In genomic region chr15:63126726-63127125, GRCh38 we compare ENCODE assay signal across 24 cellular contexts. TPM values are rescaled to one million over a fixed set of nuclear protein-coding genes. Genes with fewer than 3 reads are reported as not detected.
A peak's percentile ranks its signal among the peaks of the same experiment; 100 is the strongest.
DNase-seq lines count a peak whose midpoint lies in the region; ATAC-seq, FAIRE-seq and TF ChIP-seq lines count a peak whose summit lies in the region.
"Had no signal": no experiment of that assay in that cellular context is flagged by ENCODE, and none has a peak within 500 bp of the region (broad histone marks: within the 10 kb centered on the region; RNA-seq: fewer than 3 reads in every experiment).

No MANE protein-coding gene starts in this region.

- CTCF ChIA-PET in HepG2 (lab: Yijun Ruan, JAX; ENCODE audit: low intra/inter-chr PET ratio, low total read pairs) (no interaction called here), IMR-90 (lab: Yijun Ruan, JAX) (no interaction called here), K562 (lab: Yijun Ruan, JAX; ENCODE audit: low intra/inter-chr PET ratio) (no interaction called here)

- H2BK20ac ChIP-seq in IMR-90 (ENCODE audit: low read depth, low read length), result no peak overlapping the region

- POLR2A ChIA-PET in HepG2 (lab: Yijun Ruan, JAX), result no interaction called here
- POLR2A ChIA-PET in IMR-90 (lab: Charles Lee; ENCODE audit: unreplicated experiment), result no interaction called here
- POLR2A ChIA-PET in K562 (lab: Yijun Ruan, JAX), result interaction anchor here (1.3 kb wide), 1 partner anchor 9 kb away, joined by 5 read pairs; no protein-coding TSS in a partner anchor

- H3K4me3 ChIP-seq in HepG2 (replicated peaks in 1 of 3; ENCODE audit: insufficient read depth in 1 of 3, low read depth in 2 of 3, low read length in 3 of 3), result no peak overlapping the region
- H3K4me3 ChIP-seq in right lobe of liver, result no peak overlapping the region
- H3K4me3 ChIP-seq in IMR-90 (ENCODE audit: insufficient read depth, low read depth, low read length), result no peak overlapping the region
- no peak overlapping the region for H3K4me3 ChIP-seq in K562
- H3K4me3 ChIP-seq in mesenchymal stem cell (ENCODE audit: insufficient read depth in 1 of 2, low read depth in 1 of 2, low read length in 2 of 2), result no peak overlapping the region
- H3K4me3 ChIP-seq: BLaER1 treated with 17β-estradiol and CSF1 and Interleukin-3, amounts not matched to agents 10 nM and 100 nM had no signal

- WGBS in HepG2 (ENCODE audit: low lambda C conversion rate), result 95% methylated on average over 3 of the region's 3 CpGs
- WGBS in right lobe of liver (ENCODE audit: insufficient coverage, low coverage, low lambda C conversion rate, missing lambda C conversion rate), result 83% methylated on average over 3 of the region's 3 CpGs
- WGBS in IMR-90 (ENCODE audit: extremely low coverage in 2 of 2, insufficient read length in 1 of 2), 2 experiments, result 80% methylated on average over 1 of the region's 3 CpGs; no CpG with 5 or more reads in 1 of the 2 experiments
- WGBS in K562 (ENCODE audit: insufficient coverage, low coverage, missing lambda C conversion rate), result 52% methylated on average over 3 of the region's 3 CpGs
- 85% methylated on average over 2 of the region's 3 CpGs for WGBS in mesenchymal stem cell

- in situ Hi-C loops in HepG2 (cut with HindIII; ENCODE audit: extremely low pct_ligation_motif_present, low pct_unique_long_range_greater_than_20kb) (no loop called here), IMR-90 (cut with MboI; ENCODE audit: low sequenced_read_pairs) (no loop called here), K562 (cut with MboI) (no loop called here)

- FAIRE-seq in HepG2 (lab: Jason Lieb, UNC), result no peak
- no peak for FAIRE-seq in K562 (lab: Jason Lieb, UNC)
- FAIRE-seq: D721Med, GM12892 had no signal

- H3K27me3 ChIP-seq in HepG2 (ENCODE audit: control insufficient read depth in 1 of 2, insufficient read depth in 2 of 2, low read length in 2 of 2) (no peaks in the 10 kb centered on the region), right lobe of liver (no peaks in the 10 kb centered on the region), IMR-90 (ENCODE audit: control insufficient read depth, insufficient read depth, low read length) (no peaks in the 10 kb centered on the region), K562 (ENCODE audit: control insufficient read depth in 2 of 2, insufficient read depth in 2 of 2, low read length in 2 of 2) (no peaks in the 10 kb centered on the region), mesenchymal stem cell (ENCODE audit: control insufficient read depth in 1 of 2, insufficient read depth in 1 of 2, low read length in 2 of 2) (no peaks in the 10 kb centered on the region)
- H3K27me3 ChIP-seq: BE2C; BLaER1 treated with 17β-estradiol and CSF1 and Interleukin-3, amounts not matched to agents 10 nM and 100 nM had no signal

- H4K8ac ChIP-seq in IMR-90 (ENCODE audit: low read depth in 2 of 2, low read length in 2 of 2) (peak overlapping the region in 1 of 2 experiments; percentile 1; a peak in 1 of 4 replicates), mesenchymal stem cell (ENCODE audit: low read length) (no peak overlapping the region)

- H2BK15ac ChIP-seq in IMR-90 (ENCODE audit: low read depth, low read length) (no peak overlapping the region), mesenchymal stem cell (ENCODE audit: low read depth, poor library complexity, severe bottlenecking) (no peak overlapping the region)

- no peak overlapping the region for H2BK120ac ChIP-seq in IMR-90 (ENCODE audit: low read depth, low read length)
- H2BK120ac ChIP-seq in mesenchymal stem cell (ENCODE audit: low read depth, low read length), result no peak overlapping the region

- peak overlapping the region; percentile 4; the same call in 1 of the 2 replicates for H4K5ac ChIP-seq in IMR-90 (ENCODE audit: low read depth, low read length)

- H2BK12ac ChIP-seq in mesenchymal stem cell (ENCODE audit: low read length in 2 of 2), result no peak overlapping the region

- no peak for DNase-seq in HepG2 (ENCODE audit: low spot score)
- DNase-seq in right lobe of liver, result no peak
- no peak for DNase-seq in IMR-90
- DNase-seq in K562 (ENCODE audit: extremely low read depth in 1 of 4, low spot score in 3 of 4), result no peak
- DNase-seq in mesenchymal stem cell, result no peak
- DNase-seq in SK-N-DZ (ENCODE audit: low spot score), result no peak
- no peak for DNase-seq in NCI-H2029 (lab: John Stamatoyannopoulos, UW)
- DNase-seq: ACHN; AML-193; BE2C; CD4-positive, alpha-beta T cell; CD8-positive, alpha-beta memory T cell; DMS 273 treated with DMSO at 0.1 percent for 48 hours; DMS79; EL; GF-D8; GOT3; H7; HCEC 1CT had no signal

- H3K9me3 ChIP-seq in HepG2 (ENCODE audit: low read length), result no peaks in the 10 kb centered on the region
- H3K9me3 ChIP-seq in right lobe of liver, result no peaks in the 10 kb centered on the region
- no peaks in the 10 kb centered on the region for H3K9me3 ChIP-seq in IMR-90 (ENCODE audit: control insufficient read depth, insufficient read depth, low read length)
- H3K9me3 ChIP-seq in K562 (replicated peaks; ENCODE audit: control insufficient read depth, insufficient read depth, low read depth, low read length), result no peaks in the 10 kb centered on the region
- no peaks in the 10 kb centered on the region for H3K9me3 ChIP-seq in mesenchymal stem cell (ENCODE audit: control insufficient read depth, low read length)
- H3K9me3 ChIP-seq: BE2C; BLaER1 treated with 17β-estradiol and CSF1 and Interleukin-3, amounts not matched to agents 10 nM and 100 nM had no signal

- H3K14ac ChIP-seq in IMR-90 (replicated peaks; ENCODE audit: low read depth, low read length), result peak overlapping the region; percentile 60; the same call in 1 of the 2 replicates
- no peak overlapping the region for H3K14ac ChIP-seq in mesenchymal stem cell (ENCODE audit: low read length in 2 of 2)

- H2AK5ac ChIP-seq in IMR-90 (ENCODE audit: low read depth, low read length) (no peak overlapping the region), mesenchymal stem cell (ENCODE audit: low read length, severe bottlenecking) (no peak overlapping the region)

- no peak for TF ChIP-seq POLR2A in HepG2 (IDR thresholded peaks at IDR 0.05; ENCODE audit: insufficient read depth in 1 of 2, low read depth in 2 of 2, low read length in 2 of 2)
- no peak for TF ChIP-seq POLR2A in right lobe of liver (IDR thresholded peaks at IDR 0.05)
- TF ChIP-seq POLR2A in IMR-90 (IDR thresholded peaks at IDR 0.05; ENCODE audit: low read depth, low read length), result no peak
- no peak for TF ChIP-seq POLR2A in K562 (conservative IDR thresholded peaks at IDR 0.05)

- ATAC-seq in HepG2, result no peak
- ATAC-seq in right lobe of liver, result no peak
- ATAC-seq in IMR-90 (ENCODE audit: low read depth), result no peak
- ATAC-seq in K562, result no peak
- no peak for ATAC-seq in GM19452 (IDR thresholded peaks at IDR 0.05; ENCODE audit: unreplicated experiment)

- H3K4ac ChIP-seq in IMR-90 (ENCODE audit: low read depth, low read length) (no peak overlapping the region), mesenchymal stem cell (ENCODE audit: low read depth in 1 of 2, low read length in 2 of 2) (no peak overlapping the region)

- H3K9ac ChIP-seq in HepG2 (ENCODE audit: insufficient read depth, low read depth, low read length) (no peak overlapping the region), IMR-90 (ENCODE audit: low read depth, low read length) (no peak overlapping the region), K562 (ENCODE audit: insufficient read depth in 1 of 2, low read depth in 2 of 2, low read length in 2 of 2) (no peak overlapping the region), mesenchymal stem cell (ENCODE audit: low read length) (peak overlapping the region; percentile 16)
- H3K9ac ChIP-seq: BLaER1 treated with 17β-estradiol and CSF1 and Interleukin-3, amounts not matched to agents 10 nM and 100 nM had no signal

- TF ChIP-seq EP300 in HepG2 (IDR thresholded peaks at IDR 0.05; ENCODE audit: low read depth in 2 of 2, low read length in 2 of 2) (no peak), HepG2 (CRISPR knock-in tag; IDR thresholded peaks at IDR 0.05; ENCODE audit: borderline replicate concordance) (no peak), K562 (IDR thresholded peaks at IDR 0.05; ENCODE audit: low read length) (no peak)

- dilution Hi-C loops in IMR-90 (cut with HindIII; ENCODE audit: low sequenced_read_pairs, unreplicated experiment), result no loop called here

- H2AK9ac ChIP-seq in IMR-90 (replicated peaks; ENCODE audit: low read depth, low read length, poor library complexity), result no peak overlapping the region

- BruUV-seq in HepG2 (replicated peaks; lab: Mats Ljungman, UMichigan), result no TSS peak
- BruUV-seq in IMR-90 (replicated peaks; lab: Mats Ljungman, UMichigan), result no TSS peak
- no TSS peak for BruUV-seq in K562 (replicated peaks; lab: Mats Ljungman, UMichigan)

- peak overlapping the region; percentile 49 for H2BK5ac ChIP-seq in IMR-90 (ENCODE audit: low read depth, low read length, poor library complexity, severe bottlenecking)
- H2BK5ac ChIP-seq in mesenchymal stem cell (ENCODE audit: low read depth, low read length, poor library complexity, severe bottlenecking), result no peak overlapping the region

- no peak for TF ChIP-seq CTCF in HepG2 (CRISPR knock-in tag; IDR thresholded peaks at IDR 0.05)
- no peak for TF ChIP-seq CTCF in right lobe of liver (IDR thresholded peaks at IDR 0.05)
- TF ChIP-seq CTCF in IMR-90 (conservative IDR thresholded peaks at IDR 0.05; ENCODE audit: low read depth, low read length), result no peak
- TF ChIP-seq CTCF in K562 (IDR thresholded peaks at IDR 0.05 in 2 of 3, conservative IDR thresholded peaks at IDR 0.05 in 1 of 3; ENCODE audit: insufficient read depth in 2 of 3, low read depth in 1 of 3, low read length in 3 of 3), result no peak

- H3K79me2 ChIP-seq in HepG2 (ENCODE audit: insufficient read depth, low read length) (peaks cover 4% of the 10 kb centered on the region), K562 (ENCODE audit: control insufficient read depth, insufficient read depth, low read length) (0 out of 3 replicates have a peak, but pooled peaks cover 3% of the 10 kb centered on the region)

- no peak overlapping the region for H3K4me2 ChIP-seq in HepG2 (ENCODE audit: low read depth, low read length)
- H3K4me2 ChIP-seq in IMR-90 (ENCODE audit: low read depth, low read length), result no peak overlapping the region
- no peak overlapping the region for H3K4me2 ChIP-seq in K562 (ENCODE audit: insufficient read depth, low read length)
- H3K4me2 ChIP-seq in mesenchymal stem cell (ENCODE audit: low read length, poor library complexity, severe bottlenecking), result no peak overlapping the region
- H3K4me2 ChIP-seq: BLaER1 treated with 17β-estradiol and CSF1 and Interleukin-3, amounts not matched to agents 10 nM and 100 nM had no signal

- H2AFZ ChIP-seq in HepG2 (ENCODE audit: low read length) (no peak overlapping the region), IMR-90 (replicated peaks; ENCODE audit: low read length, poor library complexity) (no peak overlapping the region), K562 (ENCODE audit: low read depth, low read length) (no peak overlapping the region), mesenchymal stem cell (ENCODE audit: low read depth, low read length) (no peak overlapping the region)

- no peak overlapping the region for H3K56ac ChIP-seq in IMR-90 (ENCODE audit: extremely low read depth, insufficient read depth, low read length)

- peaks cover 14 to 49% of the 10 kb centered on the region in 2 experiments for H3K79me1 ChIP-seq in IMR-90 (ENCODE audit: low read depth in 1 of 2, low read length in 2 of 2)
- H3K79me1 ChIP-seq in mesenchymal stem cell (replicated peaks; ENCODE audit: low read length, poor library complexity, severe bottlenecking), result peaks cover 10% of the 10 kb centered on the region

- H3K4me1 ChIP-seq in HepG2 (ENCODE audit: insufficient read depth, low read length), result no peaks in the 10 kb centered on the region
- H3K4me1 ChIP-seq in right lobe of liver, result peaks cover 0 to 7% (median 2%) of the 10 kb centered on the region in 4 donors
- H3K4me1 ChIP-seq in IMR-90 (ENCODE audit: control insufficient read depth, insufficient read depth, low read length), result peaks cover 2% of the 10 kb centered on the region
- H3K4me1 ChIP-seq in K562 (replicated peaks in 1 of 2; ENCODE audit: control insufficient read depth in 2 of 2, insufficient read depth in 2 of 2, low read length in 2 of 2), result peaks cover 0 to 5% of the 10 kb centered on the region in 2 experiments; a peak in 1 of 5 replicates
- no peaks in the 10 kb centered on the region for H3K4me1 ChIP-seq in mesenchymal stem cell (ENCODE audit: control insufficient read depth, insufficient read depth, low read depth, low read length)
- H3K4me1 ChIP-seq: BE2C had no signal

- no peak for TF ChIP-seq RAD21 in HepG2 (CRISPR knock-in tag; IDR thresholded peaks at IDR 0.05)
- no peak for TF ChIP-seq RAD21 in IMR-90 (IDR thresholded peaks at IDR 0.05; ENCODE audit: low read length)
- no peak for TF ChIP-seq RAD21 in K562 (CRISPR knock-in tag; conservative IDR thresholded peaks at IDR 0.05 in 1 of 2, IDR thresholded peaks at IDR 0.05 in 1 of 2)

- H3K9me1 ChIP-seq in IMR-90 (ENCODE audit: insufficient read depth, low read length), result peaks cover 6% of the 10 kb centered on the region; the same call in 1 of the 2 replicates
- H3K9me1 ChIP-seq in K562 (ENCODE audit: control insufficient read depth, insufficient read depth, low read length), result no peaks in the 10 kb centered on the region

- H4K20me1 ChIP-seq in HepG2 (ENCODE audit: insufficient read depth, low read length), result no peaks in the 10 kb centered on the region
- peaks cover 7% of the 10 kb centered on the region; the same call in 1 of the 2 replicates for H4K20me1 ChIP-seq in IMR-90 (ENCODE audit: insufficient read depth, low read length)
- no peaks in the 10 kb centered on the region for H4K20me1 ChIP-seq in K562 (replicated peaks; ENCODE audit: control insufficient read depth, insufficient read depth, low read length)

- H3K23ac ChIP-seq in IMR-90 (ENCODE audit: low read depth, low read length) (peak overlapping the region; percentile 7), mesenchymal stem cell (ENCODE audit: low read length in 2 of 2) (no peak overlapping the region)

- H3K27ac ChIP-seq in HepG2 (ENCODE audit: extremely low read length, insufficient read depth, low read length) (no peak overlapping the region), right lobe of liver (no peak overlapping the region), IMR-90 (ENCODE audit: insufficient read depth, low read length) (no peak overlapping the region; the same call in 1 of the 2 replicates), K562 (ENCODE audit: extremely low read depth, low read depth, low read length) (no peak overlapping the region), mesenchymal stem cell (ENCODE audit: low read length, poor library complexity, severe bottlenecking) (no peak overlapping the region)
- H3K27ac ChIP-seq: 22Rv1; BLaER1 treated with 17β-estradiol and CSF1 and Interleukin-3, amounts not matched to agents 10 nM and 100 nM had no signal

- peaks cover 5 to 26% of the 10 kb centered on the region in 2 experiments; a peak in 4 of 5 replicates for H3K36me3 ChIP-seq in HepG2 (replicated peaks in 1 of 2; ENCODE audit: control insufficient read depth in 1 of 2, insufficient read depth in 2 of 2, low read length in 2 of 2)
- peaks cover 0 to 31% (median 7%) of the 10 kb centered on the region in 4 donors for H3K36me3 ChIP-seq in right lobe of liver
- H3K36me3 ChIP-seq in IMR-90 (ENCODE audit: control insufficient read depth, insufficient read depth, low read length), result peaks cover 28% of the 10 kb centered on the region
- H3K36me3 ChIP-seq in K562 (ENCODE audit: control insufficient read depth, insufficient read depth, low read length), result peaks cover 12% of the 10 kb centered on the region; the same call in 1 of the 3 replicates
- H3K36me3 ChIP-seq in mesenchymal stem cell (ENCODE audit: control insufficient read depth in 1 of 2, insufficient read depth in 2 of 2, low read depth in 1 of 2, low read length in 2 of 2), result peaks cover 21 to 58% of the 10 kb centered on the region in 2 experiments
- H3K36me3 ChIP-seq: BE2C had no signal

- intact Hi-C loops in HepG2 (cut with micrococcal nuclease; ENCODE audit: unreplicated experiment), result no loop called here
- intact Hi-C loops in right lobe of liver (cut with DNase I), result no loop called here
- intact Hi-C loops in IMR-90 (cut with micrococcal nuclease), result no loop called here
- intact Hi-C loops in K562 (cut with micrococcal nuclease), result no loop called here

- H3K18ac ChIP-seq in IMR-90 (ENCODE audit: low read depth, low read length) (peak overlapping the region; percentile 5; the same call in 1 of the 2 replicates), mesenchymal stem cell (ENCODE audit: low read depth in 1 of 2, low read length in 2 of 2) (no peak overlapping the region)

- H4K91ac ChIP-seq in IMR-90 (ENCODE audit: insufficient read depth, low read depth, low read length), result no peak overlapping the region
- no peak overlapping the region for H4K91ac ChIP-seq in mesenchymal stem cell (ENCODE audit: low read length)

RNA-seq across cellular contexts. Expression of gene LACTB, which starts 5.1 kb away (rescaled TPM):
- total RNA-seq in HepG2 (2016; rRNA removed; fragmentation: Illumina TruSeq; extraction: Trizol) (23.0 and 31.0 TPM in 2 replicates), right lobe of liver (10 to 100 TPM; 16.4 to 34.8 (median 21.5) TPM), IMR-90 (2012; rRNA removed) (12.9 and 41.7 TPM in 2 replicates), K562 (2014; rRNA removed) (6.1 and 9.5 TPM in 2 replicates), K562 (2014; rRNA removed; fragmentation: Illumina TruSeq; extraction: Trizol) (14.7 and 19.7 TPM in 2 replicates), K562 (2015; rRNA removed; fragmentation: Illumina TruSeq; extraction: Trizol) (13.1 and 15.5 TPM in 2 replicates), K562 (2021) (7.0 and 8.4 TPM in 2 replicates)
- 2.6 and 4.7 TPM in 2 replicates for total RNA-seq in HepG2 (2016; cell fraction: cytosol; rRNA removed; fragmentation: Illumina TruSeq; extraction: Trizol; ENCODE audit: low read depth)
- total RNA-seq in HepG2 (2016; cell fraction: insoluble cytoplasmic fraction; rRNA removed; fragmentation: Illumina TruSeq; extraction: Trizol), result 20.3 and 27.6 TPM in 2 replicates
- 6.4 and 8.7 TPM in 2 replicates for total RNA-seq in HepG2 (2016; cell fraction: membrane; rRNA removed; fragmentation: Illumina TruSeq; extraction: Trizol)
- 10.8 and 14.7 TPM in 2 replicates for total RNA-seq in HepG2 (2016; cell fraction: nucleus; rRNA removed; fragmentation: Illumina TruSeq; extraction: Trizol)
- polyA plus RNA-seq in HepG2 (2011; rRNA removed) (12.2 and 14.8 TPM in 2 replicates), IMR-90 (2012; rRNA removed) (31.0 and 32.7 TPM in 2 replicates), K562 (2011; rRNA removed) (11.3 and 12.4 TPM in 2 replicates), K562 (2014; fragmentation: Illumina TruSeq; extraction: Trizol) (8.2 and 14.6 TPM in 2 replicates), K562 (2014; fragmentation: Nextera tagmentation; extraction: Ambion mirVana) (1 to 10 TPM; 3.1 to 4.0 TPM), K562 (2014; rRNA removed) (8.3 and 9.8 TPM in 2 replicates)
- polyA plus RNA-seq in HepG2 (2011; cell fraction: cytosol; rRNA removed), result 7.4 and 10.0 TPM in 2 replicates
- 4.0 and 4.7 TPM in 2 replicates for polyA plus RNA-seq in HepG2 (2011; cell fraction: nucleus; rRNA removed)
- polyA plus RNA-seq in HepG2 (2012), result 18.6 and 25.3 TPM in 2 replicates
- polyA plus RNA-seq in HepG2 (2016; cell fraction: cytosol; fragmentation: Illumina TruSeq; extraction: Trizol; ENCODE audit: low read depth), result 2.1 and 2.8 TPM in 2 replicates
- polyA plus RNA-seq in HepG2 (2016; cell fraction: insoluble cytoplasmic fraction; fragmentation: Illumina TruSeq; extraction: Trizol; ENCODE audit: low read depth), result 27.4 and 33.8 TPM in 2 replicates
- 4.7 and 5.9 TPM in 2 replicates for polyA plus RNA-seq in HepG2 (2016; cell fraction: membrane; fragmentation: Illumina TruSeq; extraction: Trizol; ENCODE audit: low read depth)
- 13.9 and 15.3 TPM in 2 replicates for polyA plus RNA-seq in HepG2 (2016; cell fraction: nucleus; fragmentation: Illumina TruSeq; extraction: Trizol; ENCODE audit: insufficient read depth, low read depth)
- 2.3 and 2.8 TPM in 2 replicates for polyA minus RNA-seq in HepG2 (2011; rRNA and poly(A)+ RNA removed; ENCODE audit: low replicate concordance)
- polyA minus RNA-seq in HepG2 (2011; cell fraction: cytosol; rRNA and poly(A)+ RNA removed), result 8.0 and 8.3 TPM in 2 replicates
- polyA minus RNA-seq in HepG2 (2011; cell fraction: nucleus; rRNA and poly(A)+ RNA removed), result 10.9 and 15.3 TPM in 2 replicates
- polyA plus RNA-seq in IMR-90 (2012; cell fraction: cytosol; rRNA removed), result 11.5 and 15.9 TPM in 2 replicates
- polyA plus RNA-seq in IMR-90 (2012; cell fraction: nucleus; rRNA removed; ENCODE audit: low replicate concordance), result 11.3 and 22.6 TPM in 2 replicates
- 8.1 and 18.4 TPM in 2 replicates for total RNA-seq in K562 (2011; cell fraction: chromatin; rRNA removed; ENCODE audit: low replicate concordance)
- 3.5 and 6.1 TPM in 2 replicates for total RNA-seq in K562 (2011; cell fraction: nucleolus; rRNA removed)
- total RNA-seq in K562 (2011; cell fraction: nucleoplasm; rRNA removed), result 9.0 and 15.3 TPM in 2 replicates
- polyA plus RNA-seq in K562 (2011; cell fraction: cytosol; rRNA removed), result 2.3 and 4.6 TPM in 2 replicates
- 1.8 and 3.3 TPM in 2 replicates for polyA plus RNA-seq in K562 (2011; cell fraction: nucleus; rRNA removed)
- polyA plus RNA-seq in K562 (2012), result 9.4 and 11.0 TPM in 2 replicates
- polyA minus RNA-seq in K562 (2011; rRNA and poly(A)+ RNA removed), result 6.5 and 9.1 TPM in 2 replicates
- polyA minus RNA-seq in K562 (2011; cell fraction: cytosol; rRNA and poly(A)+ RNA removed), result 1.8 and 2.8 TPM in 2 replicates
- 2.0 and 4.0 TPM in 2 replicates for polyA minus RNA-seq in K562 (2011; cell fraction: nucleus; rRNA and poly(A)+ RNA removed)
- 26.3 TPM for polyA plus RNA-seq in mesenchymal stem cell (2013, experiment 1 of 2)
- 26.2 TPM for polyA plus RNA-seq in mesenchymal stem cell (2013, experiment 2 of 2)
- 6.7 and 9.9 TPM in 2 replicates for polyA plus RNA-seq in SK-N-DZ (2014; cell fraction: cytosol; rRNA removed)
- 7.7 and 17.2 TPM in 2 replicates for polyA plus RNA-seq in SK-N-DZ (2014; cell fraction: nucleus; rRNA removed)

RNA-seq across cellular contexts. Expression of gene RPS27L, which starts 30.6 kb away (rescaled TPM):
- 433 and 596 TPM in 2 replicates for total RNA-seq in HepG2 (2016; rRNA removed; fragmentation: Illumina TruSeq; extraction: Trizol)
- total RNA-seq in HepG2 (2016; cell fraction: cytosol; rRNA removed; fragmentation: Illumina TruSeq; extraction: Trizol; ENCODE audit: low read depth), result 167 and 206 TPM in 2 replicates
- 426 and 625 TPM in 2 replicates for total RNA-seq in HepG2 (2016; cell fraction: insoluble cytoplasmic fraction; rRNA removed; fragmentation: Illumina TruSeq; extraction: Trizol)
- 209 and 262 TPM in 2 replicates for total RNA-seq in HepG2 (2016; cell fraction: membrane; rRNA removed; fragmentation: Illumina TruSeq; extraction: Trizol)
- total RNA-seq in HepG2 (2016; cell fraction: nucleus; rRNA removed; fragmentation: Illumina TruSeq; extraction: Trizol), result 142 and 149 TPM in 2 replicates
- polyA plus RNA-seq in HepG2 (2011; rRNA removed), result 210 and 231 TPM in 2 replicates
- 112 and 159 TPM in 2 replicates for polyA plus RNA-seq in HepG2 (2011; cell fraction: cytosol; rRNA removed)
- 53.6 and 77.1 TPM in 2 replicates for polyA plus RNA-seq in HepG2 (2011; cell fraction: nucleus; rRNA removed)
- 270 and 317 TPM in 2 replicates for polyA plus RNA-seq in HepG2 (2012)
- polyA plus RNA-seq in HepG2 (2016; cell fraction: cytosol; fragmentation: Illumina TruSeq; extraction: Trizol; ENCODE audit: low read depth), result 194 and 258 TPM in 2 replicates
- polyA plus RNA-seq in HepG2 (2016; cell fraction: insoluble cytoplasmic fraction; fragmentation: Illumina TruSeq; extraction: Trizol; ENCODE audit: low read depth), result 673 and 714 TPM in 2 replicates
- 226 and 313 TPM in 2 replicates for polyA plus RNA-seq in HepG2 (2016; cell fraction: membrane; fragmentation: Illumina TruSeq; extraction: Trizol; ENCODE audit: low read depth)
- polyA plus RNA-seq in HepG2 (2016; cell fraction: nucleus; fragmentation: Illumina TruSeq; extraction: Trizol; ENCODE audit: insufficient read depth, low read depth), result 277 and 280 TPM in 2 replicates
- polyA minus RNA-seq in HepG2 (2011; rRNA and poly(A)+ RNA removed; ENCODE audit: low replicate concordance), result 12.7 and 14.4 TPM in 2 replicates
- 46.3 and 58.6 TPM in 2 replicates for polyA minus RNA-seq in HepG2 (2011; cell fraction: cytosol; rRNA and poly(A)+ RNA removed)
- 80.2 and 91.3 TPM in 2 replicates for polyA minus RNA-seq in HepG2 (2011; cell fraction: nucleus; rRNA and poly(A)+ RNA removed)
- total RNA-seq in right lobe of liver, result 100 to 1,000 TPM in 3 of 6 experiments, 10 to 100 TPM in 3; 63.9 to 115 (median 99.8) TPM
- total RNA-seq in IMR-90 (2012; rRNA removed), result 53.1 and 64.7 TPM in 2 replicates
- 302 and 361 TPM in 2 replicates for polyA plus RNA-seq in IMR-90 (2012; rRNA removed)
- polyA plus RNA-seq in IMR-90 (2012; cell fraction: cytosol; rRNA removed), result 13.0 and 33.3 TPM in 2 replicates
- polyA plus RNA-seq in IMR-90 (2012; cell fraction: nucleus; rRNA removed; ENCODE audit: low replicate concordance), result 11.4 and 110 TPM in 2 replicates
- 10.6 and 25.3 TPM in 2 replicates for total RNA-seq in K562 (2011; cell fraction: chromatin; rRNA removed; ENCODE audit: low replicate concordance)
- 10.3 and 10.4 TPM in 2 replicates for total RNA-seq in K562 (2011; cell fraction: nucleolus; rRNA removed)
- 17.9 and 22.3 TPM in 2 replicates for total RNA-seq in K562 (2011; cell fraction: nucleoplasm; rRNA removed)
- total RNA-seq in K562 (2014; rRNA removed), result 75.1 and 85.7 TPM in 2 replicates
- total RNA-seq in K562 (2014; rRNA removed; fragmentation: Illumina TruSeq; extraction: Trizol), result 128 and 148 TPM in 2 replicates
- 92.6 and 105 TPM in 2 replicates for total RNA-seq in K562 (2015; rRNA removed; fragmentation: Illumina TruSeq; extraction: Trizol)
- total RNA-seq in K562 (2021), result 94.4 and 115 TPM in 2 replicates
- 117 and 155 TPM in 2 replicates for polyA plus RNA-seq in K562 (2011; rRNA removed)
- 29.8 and 61.5 TPM in 2 replicates for polyA plus RNA-seq in K562 (2011; cell fraction: cytosol; rRNA removed)
- polyA plus RNA-seq in K562 (2011; cell fraction: nucleus; rRNA removed), result 20.0 and 40.3 TPM in 2 replicates
- 157 and 166 TPM in 2 replicates for polyA plus RNA-seq in K562 (2012)
- polyA plus RNA-seq in K562 (2014; fragmentation: Illumina TruSeq; extraction: Trizol), result 72.2 and 79.3 TPM in 2 replicates
- 100 to 1,000 TPM; 328 to 382 TPM for polyA plus RNA-seq in K562 (2014; fragmentation: Nextera tagmentation; extraction: Ambion mirVana)
- polyA plus RNA-seq in K562 (2014; rRNA removed), result 115 and 116 TPM in 2 replicates
- polyA minus RNA-seq in K562 (2011; rRNA and poly(A)+ RNA removed), result 27.4 and 34.5 TPM in 2 replicates
- 15.9 and 18.7 TPM in 2 replicates for polyA minus RNA-seq in K562 (2011; cell fraction: cytosol; rRNA and poly(A)+ RNA removed)
- 8.5 and 15.7 TPM in 2 replicates for polyA minus RNA-seq in K562 (2011; cell fraction: nucleus; rRNA and poly(A)+ RNA removed)
- 252 TPM for polyA plus RNA-seq in mesenchymal stem cell (2013, experiment 1 of 2)
- polyA plus RNA-seq in mesenchymal stem cell (2013, experiment 2 of 2), result 272 TPM
- 38.8 and 44.2 TPM in 2 replicates for polyA plus RNA-seq in SK-N-DZ (2014; cell fraction: cytosol; rRNA removed)
- 36.0 and 47.6 TPM in 2 replicates for polyA plus RNA-seq in SK-N-DZ (2014; cell fraction: nucleus; rRNA removed)

Comparison
In these comparisons a context has a peak if more than half of its experiments do, and no peak if none do; other contexts are left out.
1. Of the 241 proteins assayed by ChIP-seq in both HepG2 and K562: peak only in HepG2: none; only in K562: none; in both: MAFF and MAFK; in neither: 239.